14 cellular contexts compared by ENCODE assay signal in genomic region chr3:134201201-134202130, GRCh38. TPM values are rescaled to one million over a fixed set of nuclear protein-coding genes. Genes with fewer than 3 reads are reported as not detected.
DNase-seq lines count a peak whose midpoint lies in the region; ATAC-seq and TF ChIP-seq lines count a peak whose summit lies in the region.
"Had no signal": no experiment of that assay in that cellular context is flagged by ENCODE, and none has a peak within 500 bp of the region (broad histone marks: within the 10 kb centered on the region; RNA-seq: fewer than 3 reads in every experiment).

No MANE protein-coding gene starts in this region.

- peak overlapping the region; percentile 75 for H3K4me2 ChIP-seq in HCT116 (ENCODE audit: low read length)
- H3K4me2 ChIP-seq in smooth muscle cell = peak overlapping the region; percentile 67
- H3K4me2 ChIP-seq: neural progenitor cell had no signal

- intact Hi-C loops in HCT116 (cut with micrococcal nuclease) = no loop called here

- H3K9me2 ChIP-seq in HCT116 (ENCODE audit: insufficient read depth) = no peaks in the 10 kb centered on the region

- no peaks in the 10 kb centered on the region for H3K27me3 ChIP-seq in HCT116 (ENCODE audit: insufficient read depth, low read length)
- no peaks in the 10 kb centered on the region for H3K27me3 ChIP-seq in smooth muscle cell (ENCODE audit: low read depth)
- H3K27me3 ChIP-seq: neural progenitor cell had no signal

- peak overlapping the region; percentile 87 for H3K27ac ChIP-seq in HCT116 (ENCODE audit: low read depth, low read length)
- peak overlapping the region; percentile 95 for H3K27ac ChIP-seq in smooth muscle cell (ENCODE audit: low read depth)
- H3K27ac ChIP-seq: neural progenitor cell had no signal

- 71% methylated on average over 8 of the region's 8 CpGs for WGBS in smooth muscle cell (ENCODE audit: low lambda C conversion rate)

- peak overlapping the region; percentile 4 to 40; a peak in 3 of 4 replicates for H3K4me3 ChIP-seq in HCT116 (replicated peaks in 1 of 2; ENCODE audit: low read depth in 1 of 2, low read length in 2 of 2)
- H3K4me3 ChIP-seq in smooth muscle cell = no peak overlapping the region
- H3K4me3 ChIP-seq: neural progenitor cell had no signal

- H3K9me3 ChIP-seq in HCT116 (ENCODE audit: control insufficient read depth in 1 of 2, insufficient read depth in 1 of 2, low read depth in 1 of 2, low read length in 2 of 2) (no peaks in the 10 kb centered on the region), smooth muscle cell (replicated peaks; ENCODE audit: low read depth) (no peaks in the 10 kb centered on the region)

- H3K79me2 ChIP-seq in HCT116 (ENCODE audit: insufficient read depth, low read length) = peaks cover 12% of the 10 kb centered on the region
- no peaks in the 10 kb centered on the region for H3K79me2 ChIP-seq in smooth muscle cell (ENCODE audit: low read depth)

- TF ChIP-seq POLR2A in HCT116 (IDR thresholded peaks at IDR 0.05; ENCODE audit: borderline replicate concordance, extremely low read depth, insufficient read depth, insufficient read length) = no peak

- no TSS peak for BruUV-seq in HCT116 (replicated peaks; lab: Mats Ljungman, UMichigan)

- TF ChIP-seq RAD21 in HCT116 (IDR thresholded peaks at IDR 0.05; ENCODE audit: low read depth) = no peak

- TF ChIP-seq CTCF in HCT116 (IDR thresholded peaks at IDR 0.05 in 2 of 3, conservative IDR thresholded peaks at IDR 0.05 in 1 of 3; ENCODE audit: borderline replicate concordance in 1 of 3, insufficient read depth in 1 of 3, low read depth in 2 of 3, low read length in 2 of 3) (no peak), smooth muscle cell (IDR thresholded peaks at IDR 0.05; ENCODE audit: borderline replicate concordance, insufficient read depth, poor library complexity, severe bottlenecking) (no peak)

- RAD21 ChIA-PET in HCT116 (lab: Charles Lee; ENCODE audit: low non-redundant PET in 1 of 2, low total read pairs in 2 of 2, uncharacterized antibody in 2 of 2, unreplicated experiment in 2 of 2) = no interaction called here

- H3K4me1 ChIP-seq in HCT116 (ENCODE audit: control insufficient read depth in 1 of 2, insufficient read depth in 2 of 2, low read length in 2 of 2) (peaks cover 20 to 35% of the 10 kb centered on the region in 2 experiments), smooth muscle cell (ENCODE audit: low read depth) (peaks cover under 1% of the 10 kb centered on the region)

- no peaks in the 10 kb centered on the region for H4K20me1 ChIP-seq in HCT116 (ENCODE audit: insufficient read depth)
- peaks cover 13% of the 10 kb centered on the region for H4K20me1 ChIP-seq in smooth muscle cell (ENCODE audit: low read depth)

- CTCF ChIA-PET in HCT116 (lab: Charles Lee) = interaction anchor here (1.2 to 4.2 kb wide), 4 partner anchors 11 to 237 kb away, joined by 3 to 44 read pairs (median 6); no protein-coding TSS in a partner anchor

- H3F3A ChIP-seq in smooth muscle cell (ENCODE audit: low read depth) = peaks cover 4% of the 10 kb centered on the region

- H3K36me3 ChIP-seq in HCT116 (ENCODE audit: control insufficient read depth in 1 of 2, insufficient read depth in 2 of 2, low read length in 2 of 2) (0 out of 4 replicates have a peak, but pooled peaks cover 0 to 3% of the 10 kb centered on the region in 2 experiments), smooth muscle cell (ENCODE audit: low read depth) (no peaks in the 10 kb centered on the region)
- H3K36me3 ChIP-seq: neural progenitor cell had no signal

- peak; percentile 86 for ATAC-seq in HCT116
- ATAC-seq: HepG2 had no signal

- H3K9ac ChIP-seq in HCT116 (ENCODE audit: low read length) = peak overlapping the region; percentile 56
- H3K9ac ChIP-seq in smooth muscle cell (ENCODE audit: low read depth) = peak overlapping the region; percentile 82
- H3K9ac ChIP-seq: neural progenitor cell had no signal

- H2AFZ ChIP-seq in HCT116 (ENCODE audit: low read depth, low read length, poor library complexity, severe bottlenecking) (no peak overlapping the region), smooth muscle cell (ENCODE audit: low read depth) (no peak overlapping the region)
- H2AFZ ChIP-seq: neural progenitor cell had no signal

- DNase-seq in HCT116 (ENCODE audit: low read depth, low spot score) (peak; percentile 85), T1000 (lab: John Stamatoyannopoulos, UW) (peak; percentile 7), fibroblast of peridontal ligament (ENCODE audit: extremely low read depth) (peak; percentile 86), smooth muscle cell (lab: John Stamatoyannopoulos, UW; ENCODE audit: unreplicated experiment) (no peak), NCI-H2107 (lab: John Stamatoyannopoulos, UW) (no peak), globus pallidus (ENCODE audit: low spot score) (no peak)
- no peak for DNase-seq in stimulated activated CD4-positive, alpha-beta T cell treated with anti-CD3 and anti-CD28 coated beads, Interleukin-2, amount 100 ng/mL, for 24 hours
- DNase-seq: activated CD8-positive, alpha-beta memory T cell treated with anti-CD3 and anti-CD28 coated beads, Interleukin-2, amount 50 U/mL, for 4 hours; erythroblast; kidney; NCI-H1930; stimulated activated naive CD4-positive, alpha-beta T cell had no signal

- POLR2A ChIA-PET in HCT116 (lab: Charles Lee) = interaction anchor here (1.3 kb wide), 1 partner anchor 10 kb away, joined by 6 read pairs; no protein-coding TSS in a partner anchor

TF ChIP-seq in HCT116, 20 proteins besides CTCF, POLR2A, EP300 and RAD21:
- TF ChIP-seq SIN3A (IDR thresholded peaks at IDR 0.05; ENCODE audit: low read depth) (no peak; the same call in 1 of the 2 replicates), CBX3 (IDR thresholded peaks at IDR 0.05; ENCODE audit: low read depth) (peak; percentile 63; the same call in 1 of the 2 replicates), ELF1 (IDR thresholded peaks at IDR 0.05; ENCODE audit: borderline replicate concordance, low read depth) (no peak), TCF7L2 (IDR thresholded peaks at IDR 0.05; ENCODE audit: borderline replicate concordance, extremely low read depth, insufficient read depth, insufficient read length) (no peak), EGR1 (IDR thresholded peaks at IDR 0.05; ENCODE audit: low read depth) (no peak), JUND (IDR thresholded peaks at IDR 0.05) (peak; percentile 90), CEBPB (IDR thresholded peaks at IDR 0.05; ENCODE audit: low read depth) (peak; percentile 84), FOSL1 (IDR thresholded peaks at IDR 0.05; ENCODE audit: low read depth) (peak; percentile 97), ZBTB33 (IDR thresholded peaks at IDR 0.05; ENCODE audit: extremely low read depth, insufficient replicate concordance, low read length) (peak; percentile 32), MAX (IDR thresholded peaks at IDR 0.05) (peak; percentile 4; the same call in 1 of the 2 replicates), SRF (IDR thresholded peaks at IDR 0.05; ENCODE audit: low read depth) (peak; percentile 75), SP1 (IDR thresholded peaks at IDR 0.05; ENCODE audit: low read depth) (peak; percentile 76), EZH2 (IDR thresholded peaks at IDR 0.05) (no peak), POLR2AphosphoS5 (IDR thresholded peaks at IDR 0.05; ENCODE audit: low read depth, low read length) (0 out of 2 replicates have a peak, but pooled peaks have one; percentile 36), REST (IDR thresholded peaks at IDR 0.05; ENCODE audit: low read depth) (no peak)

RNA-seq across cellular contexts. Expression of gene RYK, which starts 49.2 kb away (rescaled TPM):
- total RNA-seq in HCT116 (2021; ENCODE audit: unreplicated experiment) (55.2 TPM), smooth muscle cell (65.0 and 77.9 TPM in 2 replicates)
- polyA plus RNA-seq in HCT116 (2012) = 26.6 and 34.7 TPM in 2 replicates
- polyA plus RNA-seq in smooth muscle cell = 32.6 and 35.8 TPM in 2 replicates

Comparison
In these comparisons a context has a peak if more than half of its experiments do, and no peak if none do; other contexts are left out.
1. DNase-seq: peak in HCT116 (single experiment), T1000 (single experiment) and fibroblast of peridontal ligament (single experiment); none in smooth muscle cell (single experiment), NCI-H2107 (single experiment), stimulated activated CD4-positive, alpha-beta T cell treated with anti-CD3 and anti-CD28 coated beads, Interleukin-2, amount 100 ng/mL, for 24 hours (0 of 2) and globus pallidus (single experiment).